In the genomic region with DNA sequence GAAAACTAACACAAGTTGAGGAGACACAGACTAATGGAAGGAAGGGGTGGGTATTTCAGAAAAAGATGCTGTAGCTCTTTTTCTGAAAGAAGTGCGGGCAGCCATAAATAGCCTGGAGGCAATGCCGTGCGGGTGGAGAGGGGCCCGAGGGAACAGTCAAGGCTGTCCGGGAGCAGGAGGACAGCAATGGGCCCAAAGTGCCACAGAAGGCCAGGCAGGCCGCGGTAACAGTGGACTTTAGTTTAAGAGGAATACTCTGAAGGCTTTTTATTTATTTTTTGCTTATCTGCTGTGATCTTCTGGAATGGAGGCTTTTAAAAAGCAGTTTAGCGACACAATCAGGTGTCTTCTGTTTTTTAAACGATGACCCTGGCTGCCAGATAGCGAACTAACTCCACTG, we compare ENCODE assay signal across 1 cellular context.
TF ChIP-seq lines count a peak whose summit lies in the region.

No MANE protein-coding gene starts in this region.

TF ChIP-seq in HepG2, 621 proteins besides CTCF, POLR2A, EP300 and RAD21 (continued from another document):
- TF ChIP-seq, protein P1, sequence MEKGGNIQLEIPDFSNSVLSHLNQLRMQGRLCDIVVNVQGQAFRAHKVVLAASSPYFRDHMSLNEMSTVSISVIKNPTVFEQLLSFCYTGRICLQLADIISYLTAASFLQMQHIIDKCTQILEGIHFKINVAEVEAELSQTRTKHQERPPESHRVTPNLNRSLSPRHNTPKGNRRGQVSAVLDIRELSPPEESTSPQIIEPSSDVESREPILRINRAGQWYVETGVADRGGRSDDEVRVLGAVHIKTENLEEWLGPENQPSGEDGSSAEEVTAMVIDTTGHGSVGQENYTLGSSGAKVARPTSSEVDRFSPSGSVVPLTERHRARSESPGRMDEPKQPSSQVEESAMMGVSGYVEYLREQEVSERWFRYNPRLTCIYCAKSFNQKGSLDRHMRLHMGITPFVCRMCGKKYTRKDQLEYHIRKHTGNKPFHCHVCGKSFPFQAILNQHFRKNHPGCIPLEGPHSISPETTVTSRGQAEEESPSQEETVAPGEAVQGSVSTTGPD (CRISPR knock-in tag; IDR thresholded peaks at IDR 0.05), result no peak
- no peak for TF ChIP-seq ZNF510 (CRISPR knock-in tag; IDR thresholded peaks at IDR 0.05; ENCODE audit: low read depth)
- TF ChIP-seq, protein P2, sequence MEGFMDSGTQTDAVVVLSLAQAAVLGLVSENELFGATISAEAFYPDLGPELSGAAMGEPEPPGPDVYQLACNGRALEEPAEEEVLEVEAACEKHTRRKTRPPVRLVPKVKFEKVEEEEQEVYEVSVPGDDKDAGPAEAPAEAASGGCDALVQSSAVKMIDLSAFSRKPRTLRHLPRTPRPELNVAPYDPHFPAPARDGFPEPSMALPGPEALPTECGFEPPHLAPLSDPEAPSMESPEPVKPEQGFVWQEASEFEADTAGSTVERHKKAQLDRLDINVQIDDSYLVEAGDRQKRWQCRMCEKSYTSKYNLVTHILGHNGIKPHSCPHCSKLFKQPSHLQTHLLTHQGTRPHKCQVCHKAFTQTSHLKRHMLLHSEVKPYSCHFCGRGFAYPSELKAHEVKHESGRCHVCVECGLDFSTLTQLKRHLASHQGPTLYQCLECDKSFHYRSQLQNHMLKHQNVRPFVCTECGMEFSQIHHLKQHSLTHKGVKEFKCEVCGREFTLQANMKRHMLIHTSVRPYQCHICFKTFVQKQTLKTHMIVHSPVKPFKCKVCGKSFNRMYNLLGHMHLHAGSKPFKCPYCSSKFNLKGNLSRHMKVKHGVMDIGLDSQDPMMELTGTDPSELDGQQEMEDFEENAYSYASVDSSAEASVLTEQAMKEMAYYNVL (CRISPR knock-in tag; IDR thresholded peaks at IDR 0.05; ENCODE audit: borderline replicate concordance), result peak; percentile 44; the same call in 1 of the 2 replicates
